Comparison of ENCODE assay signal across 8 cellular contexts in the genomic region with DNA sequence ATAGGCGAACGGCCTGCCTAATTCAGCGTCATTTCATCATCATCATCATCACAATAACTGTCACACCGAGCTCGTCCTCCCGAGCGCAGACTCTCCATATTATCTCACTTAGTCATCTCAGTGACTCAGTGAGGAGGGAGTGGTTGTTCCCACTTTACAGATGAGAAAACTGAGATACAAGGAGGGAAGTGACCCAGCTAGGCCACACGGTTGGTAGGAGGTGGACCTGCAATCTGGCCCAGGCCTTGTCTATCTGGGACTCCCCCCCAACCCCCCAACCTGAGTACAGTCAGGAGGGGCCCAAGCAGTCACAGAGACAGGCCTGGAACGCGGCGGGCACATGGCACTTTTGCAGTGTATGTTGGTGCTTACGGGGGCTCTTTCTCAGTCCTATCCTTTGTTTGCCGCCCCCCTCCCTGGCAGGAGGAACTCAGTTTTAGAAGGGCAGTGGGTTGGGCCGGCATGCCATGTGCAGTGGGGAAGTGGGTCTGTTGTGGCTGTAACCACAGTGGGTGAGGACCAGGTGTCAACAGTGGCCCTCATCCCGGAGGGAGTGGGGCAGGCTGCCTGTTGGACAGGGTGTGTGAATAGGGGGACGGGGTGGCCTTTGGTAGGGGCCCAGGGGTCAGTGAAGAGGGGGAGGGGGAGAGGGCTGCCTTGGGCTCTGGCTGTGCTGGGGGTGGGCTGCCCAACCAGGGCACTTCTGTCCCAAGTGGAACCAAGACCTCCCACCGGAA. TPM values are rescaled to one million over a fixed set of nuclear protein-coding genes. Genes with fewer than 3 reads are reported as not detected.
DNase-seq lines count a peak whose midpoint lies in the region; ATAC-seq and TF ChIP-seq lines count a peak whose summit lies in the region.

No MANE protein-coding gene starts in this region.

- DNase-seq in H9 (no peak), Right ventricle myocardium inferior (ENCODE audit: missing footprints) (peak; percentile 67), gastrocnemius medialis (peak in 1 of 2 donors; percentile 36), SW 1271 (lab: John Stamatoyannopoulos, UW) (no peak), NCI-H1417 treated with DMSO at 0.1 percent for 48 hours (lab: John Stamatoyannopoulos, UW) (no peak), H7 (no peak)
- no peak for DNase-seq in activated CD8-positive, alpha-beta memory T cell treated with anti-CD3 and anti-CD28 coated beads, Interleukin-2, amount 50 U/mL, for 4 hours

- no peak overlapping the region for H4K8ac ChIP-seq in H9 (replicated peaks; ENCODE audit: insufficient read length, low read depth, low read length)

- in situ Hi-C loops in gastrocnemius medialis (cut with MboI; ENCODE audit: low sequenced_read_pairs in 4 of 4): loop anchor here in 3 of 4 donors (10.0 to 25.0 kb wide), 3 partner anchors 113 to 160 kb away; partner anchors contain the start of gene RNU6ATAC (in 1 of the 3)

- no peak overlapping the region for H2BK15ac ChIP-seq in H9 (ENCODE audit: low read depth, low read length)

- no peak overlapping the region for H3K14ac ChIP-seq in H9 (ENCODE audit: insufficient read depth, low read length)

- H3K18ac ChIP-seq in H9 (ENCODE audit: insufficient read length, low read depth, low read length): no peak overlapping the region

- peaks cover 7% of the 10 kb centered on the region for H3K23me2 ChIP-seq in H9 (ENCODE audit: insufficient read length, low read depth, low read length, poor library complexity, severe bottlenecking)

- peaks cover 39 to 66% of the 10 kb centered on the region in 2 experiments for H3K4me1 Mint-ChIP-seq in H9

- peak overlapping the region in 1 of 3 experiments; percentile 56; a peak in 2 of 7 replicates for H3K27ac Mint-ChIP-seq in H9

- no peaks in the 10 kb centered on the region for H4K20me1 ChIP-seq in H9 (ENCODE audit: control insufficient read depth, insufficient read depth, insufficient read length)

- no peak overlapping the region for H3K4me2 ChIP-seq in H9 (ENCODE audit: insufficient read depth, insufficient read length, low read length)

- no peaks in the 10 kb centered on the region for H3K36me3 Mint-ChIP-seq in H9 (ENCODE audit: insufficient read depth in 1 of 3, low read depth in 3 of 3)

- peaks cover 1% of the 10 kb centered on the region; the same call in 1 of the 2 replicates for H3K79me2 ChIP-seq in H9 (ENCODE audit: insufficient read depth, low read length)

- H3K36me3 ChIP-seq in gastrocnemius medialis: no peaks in the 10 kb centered on the region
- no peaks in the 10 kb centered on the region for H3K36me3 ChIP-seq in H7 (replicated peaks; ENCODE audit: control insufficient read depth, insufficient read depth, low read length)

- H3K9ac ChIP-seq in H9 (ENCODE audit: extremely low read depth, insufficient read length, low read length): no peak overlapping the region

- WGBS in H9 (ENCODE audit: extremely low coverage, insufficient read length, low lambda C conversion rate): no CpG with 5 or more reads among the region's 17 CpGs

- intact Hi-C loops in Right ventricle myocardium inferior (cut with DNase I) (loop anchor here (5.0 to 10.0 kb wide), 5 partner anchors 42 to 257 kb away; partner anchors contain the start of gene BRD3), gastrocnemius medialis (cut with DNase I; ENCODE audit: low total_unique reads) (loop anchor here (1.0 to 10.0 kb wide), 8 partner anchors 34 to 257 kb away; partner anchors contain the start of gene BRD3)

- H2AFZ ChIP-seq in H9 (ENCODE audit: low read length): no peak overlapping the region

- H2BK120ac ChIP-seq in H9 (ENCODE audit: low read depth, low read length, poor library complexity, severe bottlenecking): no peak overlapping the region

- no peak for TF ChIP-seq POLR2A in gastrocnemius medialis (IDR thresholded peaks at IDR 0.05)

- H3K4me3 ChIP-seq in WI38 (ENCODE audit: low read depth, low read length) (peak overlapping the region; percentile 73), gastrocnemius medialis (peak overlapping the region; percentile 60 to 95 (median 66)), H7 (ENCODE audit: insufficient read depth, low read depth, low read length) (no peak overlapping the region)

- no peaks in the 10 kb centered on the region for H3K79me1 ChIP-seq in H9 (ENCODE audit: insufficient read depth, low read depth, low read length, poor library complexity, severe bottlenecking)

- H3K9me3 Mint-ChIP-seq in H9: no peaks in the 10 kb centered on the region

- H2AK5ac ChIP-seq in H9 (ENCODE audit: insufficient read length, low read length): no peak overlapping the region

- H2BK5ac ChIP-seq in H9 (ENCODE audit: insufficient read length, low read length): no peak overlapping the region

- no peak overlapping the region for H4K91ac ChIP-seq in H9 (ENCODE audit: insufficient read length, low read depth, low read length)

- H3K4me3 Mint-ChIP-seq in H9: peak overlapping the region; percentile 62 to 64; a peak in 4 of 5 replicates

- no peak overlapping the region for H3K23ac ChIP-seq in H9 (ENCODE audit: insufficient read length, low read depth, low read length)

- H3K4me1 ChIP-seq in H9 (ENCODE audit: insufficient read depth, low read length) (no peaks in the 10 kb centered on the region), gastrocnemius medialis (peaks cover 25 to 30% of the 10 kb centered on the region in 2 donors)

- H3K27ac ChIP-seq in H9 (ENCODE audit: insufficient read length, low read depth, low read length): no peak overlapping the region
- peak overlapping the region; percentile 92 to 100 (median 96) for H3K27ac ChIP-seq in gastrocnemius medialis

- no peak for TF ChIP-seq CTCF in H9 (conservative IDR thresholded peaks at IDR 0.05)
- no peak for TF ChIP-seq CTCF in WI38 (IDR thresholded peaks at IDR 0.05; ENCODE audit: low read depth, low read length)
- TF ChIP-seq CTCF in gastrocnemius medialis (IDR thresholded peaks at IDR 0.05 in 4 of 5, conservative IDR thresholded peaks at IDR 0.05 in 1 of 5): no peak

- no peaks in the 10 kb centered on the region for H3K9me3 ChIP-seq in H9 (ENCODE audit: control insufficient read depth, low read depth, low read length)
- H3K9me3 ChIP-seq in gastrocnemius medialis: no peaks in the 10 kb centered on the region

- H4K5ac ChIP-seq in H9 (ENCODE audit: insufficient read length, low read depth, low read length): no peak overlapping the region

- H3K27me3 ChIP-seq in H9 (ENCODE audit: insufficient read depth, low read length) (no peaks in the 10 kb centered on the region), gastrocnemius medialis (no peaks in the 10 kb centered on the region), H7 (ENCODE audit: control insufficient read depth, insufficient read depth, low read length) (peaks cover 2% of the 10 kb centered on the region; the same call in 1 of the 2 replicates)

- ATAC-seq in Right ventricle myocardium inferior (no peak), gastrocnemius medialis (no peak)

- H3K27me3 Mint-ChIP-seq in H9 (ENCODE audit: low read depth): peaks cover 7% of the 10 kb centered on the region

- no peak overlapping the region for H3K56ac ChIP-seq in H9 (ENCODE audit: insufficient read length, low read depth, low read length)

- H2BK12ac ChIP-seq in H9 (ENCODE audit: insufficient read length, low read depth, low read length): no peak overlapping the region

- no peak overlapping the region for H2BK20ac ChIP-seq in H9 (ENCODE audit: low read depth, low read length, poor library complexity, severe bottlenecking)

- H3K4ac ChIP-seq in H9 (ENCODE audit: low read depth, low read length): no peak overlapping the region

- no peak overlapping the region for H3T11ph ChIP-seq in H9 (ENCODE audit: low read length)

RNA-seq across cellular contexts. Expression of gene RXRA, which starts 1.7 kb away (rescaled TPM):
- total RNA-seq in H9 (2021): 29.9 and 30.1 TPM in 2 replicates
- total RNA-seq in Right ventricle myocardium inferior: 91.1 TPM
- 100 to 1,000 TPM in 3 of 4 donors, 10 to 100 TPM in 1; 70.8 to 224 (median 160) TPM for total RNA-seq in gastrocnemius medialis
- 17.7 and 23.2 TPM in 2 replicates for total RNA-seq in H7 (2014; rRNA removed; shearing (Covaris generic))
